Comparison of ENCODE assay signal across 8 cellular contexts in genomic region chr3:25592510-25592968, GRCh38.
A peak's percentile ranks its signal among the peaks of the same experiment; 100 is the strongest.
DNase-seq lines count a peak whose midpoint lies in the region; ATAC-seq and TF ChIP-seq lines count a peak whose summit lies in the region.

No MANE protein-coding gene starts in this region.

- H3K36me3 ChIP-seq in transverse colon: no peaks in the 10 kb centered on the region

- H3K36me3 Mint-ChIP-seq in natural killer cell treated with Interleukin-12 subunit alpha and Interleukin-12 subunit beta and Interleukin-15 and Interleukin-18, amount 100 ng/mL, for 72 hours: peaks cover 5% of the 10 kb centered on the region
- H3K36me3 Mint-ChIP-seq in activated CD8-positive, alpha-beta memory T cell treated with anti-CD3 and anti-CD28 coated beads, Interleukin-2, amount 10 ng/mL, durations not matched to agents 7 days and 5 days: no peaks in the 10 kb centered on the region

- TF ChIP-seq POLR2A in transverse colon (IDR thresholded peaks at IDR 0.05): no peak

- H3K27ac ChIP-seq in transverse colon: no peak overlapping the region

- intact Hi-C loops in transverse colon (cut with DNase I; ENCODE audit: low total_unique reads): no loop called here

- no peaks in the 10 kb centered on the region for H3K27me3 ChIP-seq in transverse colon

- TF ChIP-seq EP300 in transverse colon (IDR thresholded peaks at IDR 0.05; ENCODE audit: low read depth): no peak

- in situ Hi-C loops in transverse colon (cut with MboI; ENCODE audit: low pct_ligation_motif_present in 1 of 4, low pct_unique_long_range_greater_than_20kb in 1 of 4, low sequenced_read_pairs in 3 of 4): loop anchor here (10.0 to 25.0 kb wide), 5 partner anchors 580 to 830 kb away; no protein-coding TSS in a partner anchor

- DNase-seq in Daoy (ENCODE audit: low read depth): peak; percentile 79
- peak; percentile 73 for DNase-seq in LHCN-M2 (ENCODE audit: low read depth)
- DNase-seq in dedifferentiated amniotic fluid mesenchymal stem cell (ENCODE audit: extremely low spot score): peak; percentile 77
- DNase-seq in natural killer cell treated with Interleukin-12 subunit alpha and Interleukin-12 subunit beta and Interleukin-15 and Interleukin-18, amount 100 ng/mL, for 72 hours (ENCODE audit: low spot score): no peak
- no peak for DNase-seq in activated CD8-positive, alpha-beta memory T cell treated with anti-CD3 and anti-CD28 coated beads, Interleukin-2, amount 10 ng/mL, durations not matched to agents 7 days and 5 days
- DNase-seq in occipital lobe (lab: John Stamatoyannopoulos, UW): no peak
- DNase-seq in transverse colon: no peak

- peaks cover 3 to 6% of the 10 kb centered on the region in 2 donors for H3K4me1 Mint-ChIP-seq in natural killer cell treated with Interleukin-12 subunit alpha and Interleukin-12 subunit beta and Interleukin-15 and Interleukin-18, amount 100 ng/mL, for 72 hours (ENCODE audit: low read depth in 2 of 2)
- H3K4me1 Mint-ChIP-seq in activated CD8-positive, alpha-beta memory T cell treated with anti-CD3 and anti-CD28 coated beads, Interleukin-2, amount 10 ng/mL, durations not matched to agents 7 days and 5 days: no peaks in the 10 kb centered on the region

- no peak overlapping the region for H3K4me3 Mint-ChIP-seq in natural killer cell treated with Interleukin-12 subunit alpha and Interleukin-12 subunit beta and Interleukin-15 and Interleukin-18, amount 100 ng/mL, for 72 hours
- H3K4me3 Mint-ChIP-seq in activated CD8-positive, alpha-beta memory T cell treated with anti-CD3 and anti-CD28 coated beads, Interleukin-2, amount 10 ng/mL, durations not matched to agents 7 days and 5 days: no peak overlapping the region

- no peaks in the 10 kb centered on the region for H3K9me3 ChIP-seq in transverse colon

- WGBS in transverse colon (ENCODE audit: low coverage in 1 of 2), 2 donors: 37% methylated on average over 3 of the region's 3 CpGs; no CpG with 5 or more reads in 1 of the 2 donors

- no peaks in the 10 kb centered on the region for H3K9me3 Mint-ChIP-seq in natural killer cell treated with Interleukin-12 subunit alpha and Interleukin-12 subunit beta and Interleukin-15 and Interleukin-18, amount 100 ng/mL, for 72 hours
- H3K9me3 Mint-ChIP-seq in activated CD8-positive, alpha-beta memory T cell treated with anti-CD3 and anti-CD28 coated beads, Interleukin-2, amount 10 ng/mL, durations not matched to agents 7 days and 5 days (ENCODE audit: low read depth): no peaks in the 10 kb centered on the region

- peaks cover 0 to 17% (median 1%) of the 10 kb centered on the region in 4 donors for H3K4me1 ChIP-seq in transverse colon

- H3K27ac Mint-ChIP-seq in natural killer cell treated with Interleukin-12 subunit alpha and Interleukin-12 subunit beta and Interleukin-15 and Interleukin-18, amount 100 ng/mL, for 72 hours: no peak overlapping the region
- no peak overlapping the region for H3K27ac Mint-ChIP-seq in activated CD8-positive, alpha-beta memory T cell treated with anti-CD3 and anti-CD28 coated beads, Interleukin-2, amount 10 ng/mL, durations not matched to agents 7 days and 5 days

- H3K4me3 ChIP-seq in transverse colon: no peak overlapping the region

- H3K27me3 Mint-ChIP-seq in natural killer cell treated with Interleukin-12 subunit alpha and Interleukin-12 subunit beta and Interleukin-15 and Interleukin-18, amount 100 ng/mL, for 72 hours: no peaks in the 10 kb centered on the region
- H3K27me3 Mint-ChIP-seq in activated CD8-positive, alpha-beta memory T cell treated with anti-CD3 and anti-CD28 coated beads, Interleukin-2, amount 10 ng/mL, durations not matched to agents 7 days and 5 days: no peaks in the 10 kb centered on the region

- no peak for TF ChIP-seq CTCF in transverse colon (IDR thresholded peaks at IDR 0.05)

- ATAC-seq in natural killer cell treated with Interleukin-12 subunit alpha and Interleukin-12 subunit beta and Interleukin-15 and Interleukin-18, amount 100 ng/mL, for 72 hours: peak; percentile 33 to 39
- no peak for ATAC-seq in activated CD8-positive, alpha-beta memory T cell treated with anti-CD3 and anti-CD28 coated beads, Interleukin-2, amount 10 ng/mL, durations not matched to agents 7 days and 5 days
- ATAC-seq in HG03097 (IDR thresholded peaks at IDR 0.05; ENCODE audit: low FRiP score, unreplicated experiment): no peak

- CTCF ChIA-PET in activated CD8-positive, alpha-beta memory T cell treated with anti-CD3 and anti-CD28 coated beads, Interleukin-2, amount 10 ng/mL, durations not matched to agents 7 days and 5 days (lab: Charles Lee): interaction anchor here (1.5 to 2.6 kb wide), 2 partner anchors 11 to 151 kb away, joined by 6 to 12 read pairs; no protein-coding TSS in a partner anchor

Comparison
In these comparisons a context has a peak if more than half of its experiments do, and no peak if none do; other contexts are left out.
1. DNase-seq: peak in Daoy (single experiment), LHCN-M2 (single experiment) and dedifferentiated amniotic fluid mesenchymal stem cell (single experiment); none in natural killer cell treated with Interleukin-12 subunit alpha and Interleukin-12 subunit beta and Interleukin-15 and Interleukin-18, amount 100 ng/mL, for 72 hours (single experiment), activated CD8-positive, alpha-beta memory T cell treated with anti-CD3 and anti-CD28 coated beads, Interleukin-2, amount 10 ng/mL, durations not matched to agents 7 days and 5 days (single experiment), occipital lobe (single experiment) and transverse colon (single experiment).
2. ATAC-seq: peak in natural killer cell treated with Interleukin-12 subunit alpha and Interleukin-12 subunit beta and Interleukin-15 and Interleukin-18, amount 100 ng/mL, for 72 hours (2 of 2); none in activated CD8-positive, alpha-beta memory T cell treated with anti-CD3 and anti-CD28 coated beads, Interleukin-2, amount 10 ng/mL, durations not matched to agents 7 days and 5 days (single experiment) and HG03097 (single experiment).